19 cellular contexts compared by ENCODE assay signal in genomic region chr4:161629694-161630441, GRCh38.
DNase-seq lines count a peak whose midpoint lies in the region; ATAC-seq, FAIRE-seq and TF ChIP-seq lines count a peak whose summit lies in the region.
"Had no signal": no experiment of that assay in that cellular context is flagged by ENCODE, and none has a peak within 500 bp of the region (broad histone marks: within the 10 kb centered on the region; RNA-seq: fewer than 3 reads in every experiment).

No MANE protein-coding gene starts in this region.

- no peak for TF ChIP-seq POLR2A in upper lobe of left lung (IDR thresholded peaks at IDR 0.05)

- H3K79me1 ChIP-seq in neuronal stem cell (ENCODE audit: low read depth, low read length), result no peaks in the 10 kb centered on the region

- H3K27me3 ChIP-seq in neuronal stem cell (ENCODE audit: control insufficient read depth in 3 of 3, insufficient read depth in 3 of 3, low read depth in 1 of 3, low read length in 3 of 3) (no peaks in the 10 kb centered on the region), upper lobe of left lung (no peaks in the 10 kb centered on the region)
- H3K27me3 ChIP-seq: right lobe of liver had no signal

- H3K14ac ChIP-seq in neuronal stem cell (ENCODE audit: low read length), result no peak overlapping the region

- CTCF ChIA-PET in RWPE1 (lab: Yijun Ruan, JAX), result interaction anchor here (0.6 kb wide), 1 partner anchor 14 kb away, joined by 3 read pairs; no protein-coding TSS in a partner anchor

- no CpG with 5 or more reads among the region's 14 CpGs for WGBS in neuronal stem cell (ENCODE audit: extremely low coverage in 2 of 2, insufficient read length in 2 of 2, insufficient replicate concordance in 1 of 2), 2 donors
- WGBS in upper lobe of left lung, 2 donors, result 83 to 91% methylated on average over 11 to 14 of the region's 14 CpGs

- H2AK5ac ChIP-seq in neuronal stem cell (ENCODE audit: low read depth, low read length), result no peak overlapping the region

- H3K4me2 ChIP-seq in neuronal stem cell (ENCODE audit: insufficient read depth, low read length, poor library complexity, severe bottlenecking), result no peak overlapping the region

- H3K23ac ChIP-seq in neuronal stem cell (ENCODE audit: low read depth, low read length, poor library complexity), result no peak overlapping the region

- H3K9me3 ChIP-seq in neuronal stem cell (replicated peaks in 1 of 2; ENCODE audit: control insufficient read depth in 2 of 2, insufficient read depth in 1 of 2, low read depth in 1 of 2, low read length in 2 of 2) (no peaks in the 10 kb centered on the region), upper lobe of left lung (no peaks in the 10 kb centered on the region)
- H3K9me3 ChIP-seq: Caco-2, right lobe of liver had no signal

- FAIRE-seq in D721Med (lab: Jason Lieb, UNC), result no peak

- H2BK12ac ChIP-seq in neuronal stem cell (ENCODE audit: low read length), result no peak overlapping the region

- H2BK120ac ChIP-seq in neuronal stem cell (ENCODE audit: low read depth, low read length), result no peak overlapping the region

- H4K91ac ChIP-seq in neuronal stem cell (ENCODE audit: low read depth, low read length, poor library complexity), result no peak overlapping the region

- no peak for TF ChIP-seq CTCF in RWPE1 (conservative IDR thresholded peaks at IDR 0.05; ENCODE audit: low read depth)
- no peak for TF ChIP-seq CTCF in D721Med (IDR thresholded peaks at IDR 0.05; ENCODE audit: insufficient read depth, missing control alignments)
- no peak for TF ChIP-seq CTCF in upper lobe of left lung (IDR thresholded peaks at IDR 0.05)

- H3K4me3 ChIP-seq in neuronal stem cell (ENCODE audit: low read length in 2 of 2) (no peak overlapping the region), upper lobe of left lung (no peak overlapping the region)
- H3K4me3 ChIP-seq: right lobe of liver had no signal

- H4K8ac ChIP-seq in neuronal stem cell (ENCODE audit: low read depth, low read length), result no peak overlapping the region

- ATAC-seq in GM19328 (IDR thresholded peaks at IDR 0.05; ENCODE audit: unreplicated experiment) (no peak), upper lobe of left lung (ENCODE audit: low FRiP score in 2 of 2) (no peak)
- ATAC-seq: activated T-helper 17 cell treated with anti-CD3 and anti-CD28 coated beads, Interleukin-2, amount 50 U/mL, for 72 hours; right lobe of liver had no signal

- no peak overlapping the region for H3K4ac ChIP-seq in neuronal stem cell (ENCODE audit: low read length)

- no peak overlapping the region for H3K18ac ChIP-seq in neuronal stem cell (ENCODE audit: low read length)

- no peak for TF ChIP-seq EP300 in upper lobe of left lung (IDR thresholded peaks at IDR 0.05)

- no peaks in the 10 kb centered on the region for H3K4me1 ChIP-seq in neuronal stem cell (ENCODE audit: control insufficient read depth in 2 of 2, insufficient read depth in 1 of 2, low read depth in 1 of 2, low read length in 2 of 2)
- H3K4me1 ChIP-seq in upper lobe of left lung, result no peaks in the 10 kb centered on the region
- H3K4me1 ChIP-seq: Caco-2, right lobe of liver had no signal

- H3K27ac ChIP-seq in RWPE1, result no peak overlapping the region
- H3K27ac ChIP-seq in epithelial cell of prostate, result no peak overlapping the region
- no peak overlapping the region for H3K27ac ChIP-seq in neuronal stem cell (replicated peaks; ENCODE audit: low read length)
- H3K27ac ChIP-seq in upper lobe of left lung, result no peak overlapping the region
- H3K27ac ChIP-seq: right lobe of liver had no signal

- no peak overlapping the region for H3K9ac ChIP-seq in neuronal stem cell (ENCODE audit: low read depth, low read length, poor library complexity)

- H2AFZ ChIP-seq in neuronal stem cell (ENCODE audit: low read length), result peak overlapping the region; percentile 0

- no peak overlapping the region for H2BK15ac ChIP-seq in neuronal stem cell (ENCODE audit: low read length)

- POLR2A ChIA-PET in RWPE1 (lab: Yijun Ruan, JAX; ENCODE audit: low non-redundant PET), result no interaction called here

- no peaks in the 10 kb centered on the region for H3K36me3 ChIP-seq in neuronal stem cell (replicated peaks in 1 of 2; ENCODE audit: control insufficient read depth in 2 of 2, insufficient read depth in 2 of 2, low read length in 2 of 2)
- no peaks in the 10 kb centered on the region for H3K36me3 ChIP-seq in upper lobe of left lung
- H3K36me3 ChIP-seq: right lobe of liver had no signal

- peak; percentile 59 for DNase-seq in H4 (ENCODE audit: low spot score)
- DNase-seq in RWPE1 (ENCODE audit: low spot score), result peak; percentile 5
- DNase-seq in epithelial cell of prostate (ENCODE audit: low read depth, low spot score), result peak; percentile 22
- no peak for DNase-seq in neuronal stem cell (ENCODE audit: low spot score)
- no peak for DNase-seq in D721Med (ENCODE audit: insufficient read length, low spot score)
- no peak for DNase-seq in activated CD4-positive, alpha-beta T cell treated with anti-CD3 and anti-CD28 coated beads for 4 hours
- DNase-seq in upper lobe of left lung, result no peak
- DNase-seq: activated CD8-positive, alpha-beta memory T cell treated with anti-CD3 and anti-CD28 coated beads for 24 hours; amniotic stem cell; Caco-2; immature natural killer cell; mesendoderm; NCI-H1092 treated with DMSO at 0.1 percent for 48 hours; NCI-H774; right lobe of liver; stimulated activated CD4-positive, alpha-beta T cell treated with anti-CD3 and anti-CD28 coated beads, Interleukin-4, amount 100 ng/mL, for 1 hour; stimulated activated CD8-positive, alpha-beta memory T cell treated with anti-CD3 and anti-CD28 coated beads, Interleukin-4, amount 100 ng/mL, for 48 hours had no signal

- H2BK5ac ChIP-seq in neuronal stem cell (ENCODE audit: low read length), result no peak overlapping the region

Comparison
In these comparisons a context has a peak if more than half of its experiments do, and no peak if none do; other contexts are left out.
1. DNase-seq: peak in H4 (single experiment), RWPE1 (single experiment) and epithelial cell of prostate (single experiment); none in neuronal stem cell (single experiment), D721Med (single experiment), activated CD4-positive, alpha-beta T cell treated with anti-CD3 and anti-CD28 coated beads for 4 hours (0 of 2) and upper lobe of left lung (0 of 2).